ENCODE assay signal across 24 cellular contexts in genomic region chr1:111424281-111424680, GRCh38. TPM values are rescaled to one million over a fixed set of nuclear protein-coding genes. Genes with fewer than 3 reads are reported as not detected.
DNase-seq lines count a peak whose midpoint lies in the region; TF ChIP-seq lines count a peak whose summit lies in the region.
"Had no signal": no experiment of that assay in that cellular context is flagged by ENCODE, and none has a peak within 500 bp of the region (broad histone marks: within the 10 kb centered on the region; RNA-seq: fewer than 3 reads in every experiment).

No MANE protein-coding gene starts in this region.

- no peaks in the 10 kb centered on the region for H4K20me1 ChIP-seq in osteoblast (ENCODE audit: insufficient read depth, low read length)
- H4K20me1 ChIP-seq: BLaER1 treated with 17β-estradiol and CSF1 and Interleukin-3, amounts not matched to agents 10 nM and 100 nM had no signal

- H3K9me3 ChIP-seq in osteoblast (ENCODE audit: low read depth, low read length), result no peaks in the 10 kb centered on the region
- H3K9me3 ChIP-seq: A549; BE2C; BLaER1 treated with 17β-estradiol and CSF1 and Interleukin-3, amounts not matched to agents 10 nM and 100 nM; HAP-1 had no signal

- H3K27me3 ChIP-seq in osteoblast (ENCODE audit: insufficient read depth, low read length), result peaks cover 9% of the 10 kb centered on the region
- H3K27me3 ChIP-seq: BE2C; BLaER1 treated with 17β-estradiol and CSF1 and Interleukin-3, amounts not matched to agents 10 nM and 100 nM had no signal

- intact Hi-C loops in posterior cingulate gyrus (cut with DNase I), result no loop called here

- no peak overlapping the region for H2AFZ ChIP-seq in osteoblast (ENCODE audit: low read length)
- H2AFZ ChIP-seq: GM23338 had no signal

- H3K27ac ChIP-seq in VCaP, result peak overlapping the region; percentile 86
- no peak overlapping the region for H3K27ac ChIP-seq in osteoblast (ENCODE audit: low read depth, low read length)
- H3K27ac ChIP-seq: A549; BLaER1 treated with 17β-estradiol and CSF1 and Interleukin-3, amounts not matched to agents 10 nM and 100 nM had no signal

- H3K4me2 ChIP-seq in osteoblast (ENCODE audit: insufficient read depth, low read length), result no peak overlapping the region
- H3K4me2 ChIP-seq: A549; BLaER1 treated with 17β-estradiol and CSF1 and Interleukin-3, amounts not matched to agents 10 nM and 100 nM; GM23338 had no signal

- no peaks in the 10 kb centered on the region for H3K79me2 ChIP-seq in osteoblast (ENCODE audit: insufficient read depth, low read length)

- TF ChIP-seq CTCF in VCaP (conservative IDR thresholded peaks at IDR 0.05) (no peak), osteoblast (IDR thresholded peaks at IDR 0.05; ENCODE audit: extremely low read depth, low read depth, low read length) (no peak), foreskin fibroblast (IDR thresholded peaks at IDR 0.05; ENCODE audit: low read depth, low read length) (no peak)

- H3K4me3 ChIP-seq in osteoblast (ENCODE audit: insufficient read depth, low read length) (no peak overlapping the region), foreskin fibroblast (ENCODE audit: low read depth in 1 of 2, low read length in 2 of 2) (no peak overlapping the region)
- H3K4me3 ChIP-seq: A549; BLaER1 treated with 17β-estradiol and CSF1 and Interleukin-3, amounts not matched to agents 10 nM and 100 nM; GM12878; GM23338; HAP-1 had no signal

- H3K4me1 ChIP-seq in osteoblast (ENCODE audit: insufficient read depth, low read length), result no peaks in the 10 kb centered on the region
- H3K4me1 ChIP-seq: BE2C; BLaER1 treated with 17β-estradiol and CSF1 and Interleukin-3, amounts not matched to agents 10 nM and 100 nM; HAP-1 had no signal

- DNase-seq in kidney tubule cell (ENCODE audit: low spot score) (peak; percentile 84), osteoblast (ENCODE audit: insufficient read length, low spot score, missing footprints) (peak; percentile 65), foreskin fibroblast (no peak), posterior cingulate gyrus (no peak), UCSD-AML1 (lab: John Stamatoyannopoulos, UW; ENCODE audit: unreplicated experiment) (no peak)
- no peak for DNase-seq in effector CD4-positive, alpha-beta T cell
- DNase-seq: 8988T; ACHN; AML-193; BE2C; CD4-positive, alpha-beta T cell; CD8-positive, alpha-beta memory T cell; DMS 273 treated with DMSO at 0.1 percent for 48 hours; DMS79; EL; GDM1; HFFc6 had no signal

- no peaks in the 10 kb centered on the region for H3K36me3 ChIP-seq in osteoblast (ENCODE audit: insufficient read depth, low read length)
- H3K36me3 ChIP-seq: BE2C, HAP-1 had no signal

RNA-seq across cellular contexts. Expression of gene OVGP1, which starts 3.3 kb away (rescaled TPM):
- total RNA-seq in osteoblast, result 0.36 and 0.88 TPM in 2 replicates

RNA-seq across cellular contexts. Expression of gene WDR77, which starts 24.8 kb away (rescaled TPM):
- 29.7 and 33.3 TPM in 2 replicates for total RNA-seq in osteoblast

RNA-seq across cellular contexts. Expression of gene ATP5PB, which starts 25.0 kb away (rescaled TPM):
- 203 and 272 TPM in 2 replicates for total RNA-seq in osteoblast

RNA-seq across cellular contexts. Expression of gene C1orf162, which starts 49.5 kb away (rescaled TPM):
- 0.29 and 0.36 TPM in 2 replicates for total RNA-seq in osteoblast
- total RNA-seq: H4 had no signal

Comparison
In these comparisons a context has a peak if more than half of its experiments do, and no peak if none do; other contexts are left out.
1. DNase-seq: peak in kidney tubule cell (single experiment) and osteoblast (single experiment); none in effector CD4-positive, alpha-beta T cell (single experiment), foreskin fibroblast (0 of 2), posterior cingulate gyrus (0 of 10) and UCSD-AML1 (single experiment).